In genomic region chr13:90032841-90033493, GRCh38 we compare ENCODE assay signal across 1 cellular context.
TF ChIP-seq lines count a peak whose summit lies in the region.

No MANE protein-coding gene starts in this region.

TF ChIP-seq in GM23338, 12 proteins besides CTCF, POLR2A, EP300 and RAD21 (continued from another document):
- no peak for TF ChIP-seq ZNF462 (CRISPR knock-in tag; IDR thresholded peaks at IDR 0.05)
- no peak for TF ChIP-seq REST (IDR thresholded peaks at IDR 0.05; ENCODE audit: unreplicated experiment)
- no peak for TF ChIP-seq POLR2AphosphoS5 (IDR thresholded peaks at IDR 0.05; ENCODE audit: low read depth)
- no peak for TF ChIP-seq STAT1 (IDR thresholded peaks at IDR 0.05; ENCODE audit: unreplicated experiment)
- no peak for TF ChIP-seq CREB1 (CRISPR knock-in tag; IDR thresholded peaks at IDR 0.05; ENCODE audit: low read depth)
- TF ChIP-seq EZH2 (IDR thresholded peaks at IDR 0.05; ENCODE audit: low read depth, unreplicated experiment), result no peak
